In genomic region chr11:67239795-67240574, GRCh38 we compare ENCODE assay signal across 8 cellular contexts. TPM values are rescaled to one million over a fixed set of nuclear protein-coding genes. Genes with fewer than 3 reads are reported as not detected.
A peak's percentile ranks its signal among the peaks of the same experiment; 100 is the strongest.
DNase-seq lines count a peak whose midpoint lies in the region; ATAC-seq and TF ChIP-seq lines count a peak whose summit lies in the region.

No MANE protein-coding gene starts in this region.

- peak overlapping the region; percentile 99 for H3K27ac Mint-ChIP-seq in stimulated activated naive CD8-positive, alpha-beta T cell treated with anti-CD3 and anti-CD28 coated beads, Interleukin-15, amount 100 ng/mL, for 72 hours

- in situ Hi-C loops in G401 (cut with HindIII; ENCODE audit: low sequenced_read_pairs) (loop anchor here (10.0 kb wide), 1 partner anchor 125 kb away; the partner anchor contains the start of gene KDM2A), HAP-1 (cut with MboI; ENCODE audit: low sequenced_read_pairs) (loop anchor here (10.0 kb wide), 1 partner anchor 155 kb away; no protein-coding TSS in a partner anchor)

- peaks cover 53% of the 10 kb centered on the region for H3K4me1 Mint-ChIP-seq in stimulated activated naive CD8-positive, alpha-beta T cell treated with anti-CD3 and anti-CD28 coated beads, Interleukin-15, amount 100 ng/mL, for 72 hours

- TF ChIP-seq EP300 in neural cell (conservative IDR thresholded peaks at IDR 0.05; ENCODE audit: poor library complexity, severe bottlenecking), result no peak

- peak; percentile 94 for ATAC-seq in stimulated activated naive CD8-positive, alpha-beta T cell treated with anti-CD3 and anti-CD28 coated beads, Interleukin-15, amount 100 ng/mL, for 72 hours

- H3K9me3 Mint-ChIP-seq in stimulated activated naive CD8-positive, alpha-beta T cell treated with anti-CD3 and anti-CD28 coated beads, Interleukin-15, amount 100 ng/mL, for 72 hours, result no peaks in the 10 kb centered on the region

- H2AFZ ChIP-seq in MM.1S (ENCODE audit: low read length), result no peak overlapping the region
- H2AFZ ChIP-seq in neural cell (ENCODE audit: low read depth, low read length), result no peak overlapping the region

- no peaks in the 10 kb centered on the region for H3K27me3 Mint-ChIP-seq in stimulated activated naive CD8-positive, alpha-beta T cell treated with anti-CD3 and anti-CD28 coated beads, Interleukin-15, amount 100 ng/mL, for 72 hours

- peaks cover 33% of the 10 kb centered on the region for H3F3A ChIP-seq in MM.1S (ENCODE audit: insufficient read depth, low read length)
- peaks cover 4% of the 10 kb centered on the region for H3F3A ChIP-seq in neural cell (ENCODE audit: insufficient read depth, low read length, poor library complexity, severe bottlenecking)

- H3K79me2 ChIP-seq in MM.1S (ENCODE audit: low read length), result peaks cover 82% of the 10 kb centered on the region
- H3K79me2 ChIP-seq in neural cell (replicated peaks; ENCODE audit: insufficient read depth, low read length), result peaks cover 38% of the 10 kb centered on the region

- peaks cover 22% of the 10 kb centered on the region for H3K36me3 ChIP-seq in HAP-1 (replicated peaks)
- peaks cover 15% of the 10 kb centered on the region for H3K36me3 ChIP-seq in MM.1S (replicated peaks; ENCODE audit: insufficient read depth, low read length)
- peaks cover under 1% of the 10 kb centered on the region for H3K36me3 ChIP-seq in neural cell (ENCODE audit: insufficient read depth, low read length)

- H3K4me3 Mint-ChIP-seq in stimulated activated naive CD8-positive, alpha-beta T cell treated with anti-CD3 and anti-CD28 coated beads, Interleukin-15, amount 100 ng/mL, for 72 hours, result peak overlapping the region; percentile 98

- peak overlapping the region; percentile 96 for H3K9ac ChIP-seq in MM.1S (ENCODE audit: low read length)
- H3K9ac ChIP-seq in neural cell (ENCODE audit: low read length), result peak overlapping the region; percentile 70

- H3K9me2 ChIP-seq in MM.1S (replicated peaks; ENCODE audit: insufficient read depth, low read length) (no peaks in the 10 kb centered on the region), neural cell (ENCODE audit: insufficient read depth, low read length) (no peaks in the 10 kb centered on the region)

- no peaks in the 10 kb centered on the region for H3K27me3 ChIP-seq in HAP-1 (ENCODE audit: low read depth)
- no peaks in the 10 kb centered on the region for H3K27me3 ChIP-seq in MM.1S (replicated peaks; ENCODE audit: insufficient read depth, low read length)
- H3K27me3 ChIP-seq in neural cell (ENCODE audit: insufficient read depth, low read depth, low read length), result no peaks in the 10 kb centered on the region

- H3K4me1 ChIP-seq in HAP-1 (peaks cover 17% of the 10 kb centered on the region), MM.1S (ENCODE audit: low read length) (peaks cover 27% of the 10 kb centered on the region)

- TF ChIP-seq CTCF in MM.1S (IDR thresholded peaks at IDR 0.05; ENCODE audit: low read length) (no peak), fibroblast of villous mesenchyme (IDR thresholded peaks at IDR 0.05; ENCODE audit: insufficient read depth, low read depth, low read length) (peak; percentile 24), neural cell (IDR thresholded peaks at IDR 0.05; ENCODE audit: poor library complexity, severe bottlenecking) (peak; percentile 35)

- H4K20me1 ChIP-seq in MM.1S (ENCODE audit: insufficient read depth, low read length) (peaks cover 24% of the 10 kb centered on the region), neural cell (ENCODE audit: insufficient read depth) (no peaks in the 10 kb centered on the region)

- DNase-seq in G401 (ENCODE audit: low spot score), result peak; percentile 99
- peak; percentile 99 to 100 for DNase-seq in HAP-1 (ENCODE audit: low spot score in 2 of 2)
- DNase-seq in MM.1S, result peak; percentile 99
- peak; percentile 99 for DNase-seq in SHP77 treated with DMSO at 0.1 percent for 48 hours (lab: John Stamatoyannopoulos, UW)
- DNase-seq in activated gamma-delta T cell treated with Interleukin-2 at 50 U/mL for 16 hours, result peak; percentile 95
- peak; percentile 99 for DNase-seq in fibroblast of villous mesenchyme (ENCODE audit: low read depth)
- peak; percentile 92 to 97 for DNase-seq in stimulated activated naive CD8-positive, alpha-beta T cell treated with anti-CD3 and anti-CD28 coated beads, Interleukin-15, amount 100 ng/mL, for 72 hours

- H3K27ac ChIP-seq in MM.1S (ENCODE audit: low read length) (peak overlapping the region; percentile 97), neural cell (ENCODE audit: low read length) (peak overlapping the region; percentile 72)

- H3K4me2 ChIP-seq in MM.1S (ENCODE audit: low read depth, low read length) (peak overlapping the region; percentile 90), neural cell (ENCODE audit: low read length) (peak overlapping the region; percentile 98)

- H3K9me3 ChIP-seq in HAP-1 (no peaks in the 10 kb centered on the region), MM.1S (replicated peaks; ENCODE audit: insufficient read depth, low read length) (no peaks in the 10 kb centered on the region), neural cell (ENCODE audit: low read length) (no peaks in the 10 kb centered on the region)

- peak; percentile 41 for TF ChIP-seq RAD21 in neural cell (conservative IDR thresholded peaks at IDR 0.05)

- H3K4me3 ChIP-seq in HAP-1, result peak overlapping the region; percentile 58
- H3K4me3 ChIP-seq in MM.1S (ENCODE audit: low read length), result peak overlapping the region; percentile 88
- H3K4me3 ChIP-seq in fibroblast of villous mesenchyme (ENCODE audit: low read depth, low read length), result peak overlapping the region; percentile 73
- H3K4me3 ChIP-seq in neural cell (ENCODE audit: low read length), result peak overlapping the region; percentile 69

TF ChIP-seq in neural cell, 6 proteins besides CTCF, POLR2A, EP300 and RAD21:
- TF ChIP-seq SMC3 (conservative IDR thresholded peaks at IDR 0.05; ENCODE audit: poor library complexity) (peak; percentile 57), TAF1 (IDR thresholded peaks at IDR 0.05; ENCODE audit: low read depth) (peak; percentile 95), MXI1 (conservative IDR thresholded peaks at IDR 0.05; ENCODE audit: poor library complexity, severe bottlenecking) (peak; percentile 99), POLR2AphosphoS5 (IDR thresholded peaks at IDR 0.05) (peak; percentile 93), REST (IDR thresholded peaks at IDR 0.05; ENCODE audit: borderline replicate concordance) (peak; percentile 95), EZH2 (IDR thresholded peaks at IDR 0.05; ENCODE audit: borderline replicate concordance, insufficient read depth, low read length, poor library complexity, severe bottlenecking) (no peak)

RNA-seq across cellular contexts. Expression of gene GRK2, which starts 26.3 kb away (rescaled TPM):
- 35.1 and 48.8 TPM in 2 replicates for total RNA-seq in G401 (2014; rRNA removed; shearing (Covaris generic))
- total RNA-seq in fibroblast of villous mesenchyme, result 24.5 and 33.2 TPM in 2 replicates
- polyA plus RNA-seq in neural cell, result 47.3 and 59.1 TPM in 2 replicates
- 60.9 and 68.9 TPM in 2 replicates for polyA minus RNA-seq in neural cell

RNA-seq across cellular contexts. Expression of gene ANKRD13D, which starts 49.1 kb away (rescaled TPM):
- total RNA-seq in G401 (2014; rRNA removed; shearing (Covaris generic)), result 25.2 and 40.3 TPM in 2 replicates
- total RNA-seq in fibroblast of villous mesenchyme, result 29.6 and 29.8 TPM in 2 replicates
- polyA plus RNA-seq in neural cell, result 93.5 and 111 TPM in 2 replicates
- 48.3 and 59.2 TPM in 2 replicates for polyA minus RNA-seq in neural cell

Comparison
In these comparisons a context has a peak if more than half of its experiments do, and no peak if none do; other contexts are left out.
1. Peak in every context shown above with its lines: DNase-seq, ATAC-seq, H3K4me3 ChIP-seq and H3K27ac ChIP-seq.